ENCODE assay signal across 13 cellular contexts in the genomic region with DNA sequence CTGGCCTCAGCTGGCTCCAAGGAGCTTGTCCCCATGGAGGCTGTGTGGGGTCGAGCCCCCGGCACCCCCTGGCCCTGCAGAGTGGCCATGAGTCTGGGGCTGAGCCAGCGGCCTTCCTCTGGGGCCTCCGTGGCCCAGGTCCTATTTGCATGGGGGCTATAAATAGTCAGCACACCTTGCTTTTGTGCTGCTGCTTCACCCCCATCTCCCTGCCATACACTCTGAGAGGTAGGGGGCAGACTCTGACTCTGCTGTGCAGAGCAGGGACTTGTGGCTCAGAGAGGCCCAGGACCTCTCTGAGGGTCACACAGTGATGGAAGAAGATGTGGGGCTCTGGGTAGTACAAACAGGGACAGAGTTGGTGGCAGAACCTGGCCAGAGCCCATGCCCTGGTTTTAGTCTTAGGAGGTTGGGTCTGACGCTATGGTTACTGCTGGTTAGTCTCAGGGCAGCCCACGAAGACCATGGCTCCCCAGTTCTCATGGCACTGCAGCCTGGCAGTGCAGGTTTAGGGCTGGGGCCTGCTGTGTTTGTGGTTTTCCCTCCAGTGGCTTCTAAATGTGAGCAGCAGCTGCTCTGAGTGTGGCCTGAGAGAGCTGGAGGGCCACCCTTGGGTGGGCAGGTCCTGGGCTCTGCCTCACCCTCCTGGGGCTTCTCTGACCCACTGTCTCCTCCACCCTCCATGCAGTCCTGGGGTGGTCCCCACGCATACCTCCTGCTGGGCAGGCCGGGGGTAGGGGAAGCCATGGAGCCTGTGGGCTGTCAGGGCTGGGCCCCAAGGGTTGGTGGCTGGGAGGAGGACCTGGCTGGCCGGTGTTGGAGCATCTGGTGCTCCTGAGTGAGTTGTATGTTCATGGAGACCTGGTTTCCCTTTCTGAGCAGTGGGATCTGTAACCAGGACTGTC. TPM values are rescaled to one million over a fixed set of nuclear protein-coding genes. Genes with fewer than 3 reads are reported as not detected.
A peak's percentile ranks its signal among the peaks of the same experiment; 100 is the strongest.
DNase-seq lines count a peak whose midpoint lies in the region; ATAC-seq and TF ChIP-seq lines count a peak whose summit lies in the region.
"Had no signal": no experiment of that assay in that cellular context is flagged by ENCODE, and none has a peak within 500 bp of the region (broad histone marks: within the 10 kb centered on the region; RNA-seq: fewer than 3 reads in every experiment).

No MANE protein-coding gene starts in this region.

- no peaks in the 10 kb centered on the region for H4K20me1 ChIP-seq in DOHH2 (ENCODE audit: control insufficient read depth, insufficient read depth, low read depth, low read length)

- TF ChIP-seq CTCF in DOHH2 (IDR thresholded peaks at IDR 0.05; ENCODE audit: low read depth, low read length, poor library complexity, severe bottlenecking) (peak; percentile 72), NB4 (IDR thresholded peaks at IDR 0.05; ENCODE audit: low read depth, low read length) (no peak)

- intact Hi-C loops in cardiac septum (cut with DNase I) = no loop called here
- intact Hi-C loops in posterior cingulate gyrus (cut with DNase I) = no loop called here
- intact Hi-C loops in left ventricle myocardium superior (cut with micrococcal nuclease) = no loop called here

- H3K27ac ChIP-seq in DOHH2 (ENCODE audit: low read depth, low read length) = peak overlapping the region; percentile 97
- H3K27ac ChIP-seq: epithelial cell of prostate had no signal

- H3K4me2 ChIP-seq in DOHH2 (ENCODE audit: low read length) = peak overlapping the region; percentile 98

- DNase-seq in NB4 (ENCODE audit: low read depth) = peak; percentile 63
- DNase-seq in putamen (ENCODE audit: low spot score) = no peak
- no peak for DNase-seq in cardiac septum (ENCODE audit: low spot score)
- DNase-seq in posterior cingulate gyrus = no peak
- no peak for DNase-seq in left ventricle myocardium superior
- DNase-seq: activated CD8-positive, alpha-beta memory T cell treated with anti-CD3 and anti-CD28 coated beads, Interleukin-2, amount 50 U/mL, for 4 hours; naive thymus-derived CD8-positive, alpha-beta T cell; stimulated activated naive CD4-positive, alpha-beta T cell; T-cell had no signal

- peaks cover 19% of the 10 kb centered on the region for H3F3A ChIP-seq in DOHH2 (ENCODE audit: control insufficient read depth, insufficient read depth)

- no peaks in the 10 kb centered on the region for H3K9me3 ChIP-seq in DOHH2 (ENCODE audit: control insufficient read depth, insufficient read depth, low read length)

- TF ChIP-seq POLR2A in NB4 (IDR thresholded peaks at IDR 0.05; ENCODE audit: extremely low read depth, insufficient read length) = no peak

- H3K4me3 ChIP-seq in DOHH2 (ENCODE audit: low read length) (peak overlapping the region; percentile 71), NB4 (ENCODE audit: low read depth, low read length) (no peak overlapping the region)

- peaks cover 81% of the 10 kb centered on the region for H3K36me3 ChIP-seq in DOHH2 (ENCODE audit: control insufficient read depth, low read length)

- ATAC-seq in GM19043 (IDR thresholded peaks at IDR 0.05; ENCODE audit: low read depth, unreplicated experiment) (peak; percentile 54), HG02678 (IDR thresholded peaks at IDR 0.05; ENCODE audit: unreplicated experiment) (peak; percentile 54), left ventricle myocardium superior (no peak)
- ATAC-seq: naive thymus-derived CD8-positive, alpha-beta T cell; T-cell had no signal

- H3K4me1 ChIP-seq in DOHH2 (ENCODE audit: control insufficient read depth, low read length) = peaks cover 99% of the 10 kb centered on the region

- peaks cover 100% of the 10 kb centered on the region for H3K79me2 ChIP-seq in DOHH2 (ENCODE audit: control insufficient read depth, low read length)

- no peaks in the 10 kb centered on the region for H3K9me2 ChIP-seq in DOHH2 (replicated peaks; ENCODE audit: control insufficient read depth, low read length)

- no peaks in the 10 kb centered on the region for H3K27me3 ChIP-seq in DOHH2 (ENCODE audit: control insufficient read depth, low read length)

RNA-seq across cellular contexts. Expression of gene PRKCD, which starts 13.6 kb away (rescaled TPM):
- 10.6 TPM for total RNA-seq in cardiac septum
- 13.2 TPM for total RNA-seq in left ventricle myocardium superior

RNA-seq across cellular contexts. Expression of gene RFT1, which starts 44.4 kb away (rescaled TPM):
- total RNA-seq in cardiac septum (8.6 TPM), left ventricle myocardium superior (8.5 TPM)
